Comparison of ENCODE assay signal across 23 cellular contexts in genomic region chr4:112058433-112058832, GRCh38.
A peak's percentile ranks its signal among the peaks of the same experiment; 100 is the strongest.
DNase-seq lines count a peak whose midpoint lies in the region; ATAC-seq, FAIRE-seq and TF ChIP-seq lines count a peak whose summit lies in the region.
"Had no signal": no experiment of that assay in that cellular context is flagged by ENCODE, and none has a peak within 500 bp of the region (broad histone marks: within the 10 kb centered on the region; RNA-seq: fewer than 3 reads in every experiment).

No MANE protein-coding gene starts in this region.

- DNase-seq in GM19239 (ENCODE audit: insufficient read length, low spot score) (no peak), NCI-H69 (lab: John Stamatoyannopoulos, UW) (peak; percentile 60), retinal pigment epithelial cell (ENCODE audit: low read depth) (peak; percentile 19), hepatic stellate cell (ENCODE audit: low spot score) (no peak), SKM-1 (lab: John Stamatoyannopoulos, UW; ENCODE audit: unreplicated experiment) (no peak)
- DNase-seq in activated T-cell treated with anti-CD3 and anti-CD28 coated beads, Interleukin-2, amount 50 U/mL, for 24 hours, result no peak
- DNase-seq: activated CD4-positive, alpha-beta T cell treated with anti-CD3 and anti-CD28 coated beads, Interleukin-2, amount 50 U/mL, for 48 hours; activated naive CD4-positive, alpha-beta T cell treated with Interleukin-2 at 50 U/mL for 16 hours; activated T-cell treated with anti-CD3 and anti-CD28 coated beads for 4 hours; endodermal cell; left cardiac atrium; NCI-H526; nephron progenitor cell; OCI-M1; stimulated activated CD4-positive, alpha-beta T cell treated with anti-CD3 and anti-CD28 coated beads, Interleukin-4, amount 100 ng/mL, for 1 hour; T-helper 2 cell; upper lobe of right lung had no signal

- H3K4me1 Mint-ChIP-seq in activated T-cell treated with anti-CD3 and anti-CD28 coated beads, Interleukin-2, amount 50 U/mL, for 24 hours (ENCODE audit: low read depth), result no peaks in the 10 kb centered on the region

- peaks cover 4% of the 10 kb centered on the region for H3K27me3 Mint-ChIP-seq in activated T-cell treated with anti-CD3 and anti-CD28 coated beads, Interleukin-2, amount 50 U/mL, for 24 hours

- FAIRE-seq in GM19239 (lab: Jason Lieb, UNC), result peak; percentile 11
- FAIRE-seq: D721Med had no signal

- no peak for TF ChIP-seq CTCF in retinal pigment epithelial cell (conservative IDR thresholded peaks at IDR 0.05; ENCODE audit: low read depth, low read length)

- ATAC-seq in esophagus mucosa, result peak; percentile 78
- ATAC-seq in GM21576 (IDR thresholded peaks at IDR 0.05; ENCODE audit: unreplicated experiment), result no peak
- ATAC-seq: left cardiac atrium, upper lobe of right lung had no signal

- H3K36me3 Mint-ChIP-seq in activated T-cell treated with anti-CD3 and anti-CD28 coated beads, Interleukin-2, amount 50 U/mL, for 24 hours (ENCODE audit: low read depth), result no peaks in the 10 kb centered on the region
- H3K36me3 Mint-ChIP-seq: mesothelial cell of epicardium had no signal

- no peak overlapping the region for H3K27ac Mint-ChIP-seq in activated T-cell treated with anti-CD3 and anti-CD28 coated beads, Interleukin-2, amount 50 U/mL, for 24 hours
- H3K27ac Mint-ChIP-seq: endodermal cell, mesothelial cell of epicardium, nephron progenitor cell had no signal

- H3K4me3 ChIP-seq in retinal pigment epithelial cell (ENCODE audit: low read length), result no peak overlapping the region
- H3K4me3 ChIP-seq: BLaER1, skin epidermis, upper lobe of right lung had no signal

- no peak overlapping the region for H3K4me3 Mint-ChIP-seq in activated T-cell treated with anti-CD3 and anti-CD28 coated beads, Interleukin-2, amount 50 U/mL, for 24 hours
- H3K4me3 Mint-ChIP-seq: endodermal cell, mesothelial cell of epicardium, nephron progenitor cell had no signal

- H3K9me3 Mint-ChIP-seq in activated T-cell treated with anti-CD3 and anti-CD28 coated beads, Interleukin-2, amount 50 U/mL, for 24 hours, result no peaks in the 10 kb centered on the region
- H3K9me3 Mint-ChIP-seq: endodermal cell, nephron progenitor cell had no signal

Comparison
In these comparisons a context has a peak if more than half of its experiments do, and no peak if none do; other contexts are left out.
1. DNase-seq: peak in NCI-H69 (single experiment) and retinal pigment epithelial cell (single experiment); none in GM19239 (single experiment), hepatic stellate cell (single experiment), SKM-1 (single experiment) and activated T-cell treated with anti-CD3 and anti-CD28 coated beads, Interleukin-2, amount 50 U/mL, for 24 hours (single experiment).